16 cellular contexts compared by ENCODE assay signal in genomic region chr10:1440897-1441296, GRCh38.
DNase-seq lines count a peak whose midpoint lies in the region; ATAC-seq and TF ChIP-seq lines count a peak whose summit lies in the region.
"Had no signal": no experiment of that assay in that cellular context is flagged by ENCODE, and none has a peak within 500 bp of the region (broad histone marks: within the 10 kb centered on the region; RNA-seq: fewer than 3 reads in every experiment).

No MANE protein-coding gene starts in this region.

- H2AFZ ChIP-seq in MM.1S (ENCODE audit: low read length) (no peak overlapping the region), OCI-LY7 (ENCODE audit: low read length) (no peak overlapping the region)
- H2AFZ ChIP-seq: GM23248 had no signal

- no peaks in the 10 kb centered on the region for H3K36me3 Mint-ChIP-seq in stimulated activated memory B cell treated with anti-CD40 and anti-IgM and Interleukin-4, amounts not matched to agents 10 μg/mL and 1 μg/mL and 100 μg/mL, for 72 hours
- H3K36me3 Mint-ChIP-seq in Calu3 (ENCODE audit: insufficient read depth, unreplicated experiment): no peaks in the 10 kb centered on the region
- H3K36me3 Mint-ChIP-seq: CD8-positive, alpha-beta T cell had no signal

- POLR2A ChIA-PET in OCI-LY7 (lab: Charles Lee): no interaction called here

- CTCF ChIA-PET in OCI-LY7 (lab: Charles Lee; ENCODE audit: unreplicated experiment) (no interaction called here), Calu3 (lab: Charles Lee) (no interaction called here)

- H3K9me3 ChIP-seq in DOHH2 (ENCODE audit: control insufficient read depth, insufficient read depth, low read length) (peaks cover 4% of the 10 kb centered on the region; the same call in 1 of the 2 replicates), MM.1S (replicated peaks; ENCODE audit: insufficient read depth, low read length) (no peaks in the 10 kb centered on the region), OCI-LY7 (ENCODE audit: low read length) (no peaks in the 10 kb centered on the region)
- H3K9me3 ChIP-seq: BE2C had no signal

- H3K79me2 ChIP-seq in DOHH2 (ENCODE audit: control insufficient read depth, low read length) (no peaks in the 10 kb centered on the region), MM.1S (ENCODE audit: low read length) (no peaks in the 10 kb centered on the region), OCI-LY7 (ENCODE audit: insufficient read depth, low read depth, low read length) (no peaks in the 10 kb centered on the region)

- no peak overlapping the region for H3K27ac ChIP-seq in DOHH2 (ENCODE audit: low read depth, low read length)
- H3K27ac ChIP-seq in MM.1S (ENCODE audit: low read length): no peak overlapping the region
- no peak overlapping the region for H3K27ac ChIP-seq in OCI-LY7 (ENCODE audit: low read depth, low read length, poor library complexity, severe bottlenecking)
- H3K27ac ChIP-seq: C4-2B, GM23248, HL-60 had no signal

- no peaks in the 10 kb centered on the region for H3K36me3 ChIP-seq in DOHH2 (ENCODE audit: control insufficient read depth, low read length)
- H3K36me3 ChIP-seq in MM.1S (replicated peaks; ENCODE audit: insufficient read depth, low read length): no peaks in the 10 kb centered on the region
- H3K36me3 ChIP-seq in OCI-LY7 (ENCODE audit: insufficient read depth, low read length): no peaks in the 10 kb centered on the region
- H3K36me3 ChIP-seq: BE2C had no signal

- H3F3A ChIP-seq in DOHH2 (ENCODE audit: control insufficient read depth, insufficient read depth) (peaks cover 10% of the 10 kb centered on the region), MM.1S (ENCODE audit: insufficient read depth, low read length) (no peaks in the 10 kb centered on the region)

- no peak overlapping the region for H3K27ac Mint-ChIP-seq in stimulated activated memory B cell treated with anti-CD40 and anti-IgM and Interleukin-4, amounts not matched to agents 10 μg/mL and 1 μg/mL and 100 μg/mL, for 72 hours
- H3K27ac Mint-ChIP-seq in Calu3 (ENCODE audit: unreplicated experiment): no peak overlapping the region
- H3K27ac Mint-ChIP-seq: CD8-positive, alpha-beta T cell had no signal

- no peak for TF ChIP-seq CTCF in DOHH2 (IDR thresholded peaks at IDR 0.05; ENCODE audit: low read depth, low read length, poor library complexity, severe bottlenecking)
- TF ChIP-seq CTCF in MM.1S (IDR thresholded peaks at IDR 0.05; ENCODE audit: low read length): no peak
- TF ChIP-seq CTCF in OCI-LY7 (conservative IDR thresholded peaks at IDR 0.05; ENCODE audit: low read length): no peak
- TF ChIP-seq CTCF in Calu3 (IDR thresholded peaks at IDR 0.05; ENCODE audit: unreplicated experiment): no peak

- H3K4me1 Mint-ChIP-seq in stimulated activated memory B cell treated with anti-CD40 and anti-IgM and Interleukin-4, amounts not matched to agents 10 μg/mL and 1 μg/mL and 100 μg/mL, for 72 hours: no peaks in the 10 kb centered on the region
- H3K4me1 Mint-ChIP-seq in Calu3 (ENCODE audit: low read depth, unreplicated experiment): no peaks in the 10 kb centered on the region

- no peak overlapping the region for H3K4me3 Mint-ChIP-seq in stimulated activated memory B cell treated with anti-CD40 and anti-IgM and Interleukin-4, amounts not matched to agents 10 μg/mL and 1 μg/mL and 100 μg/mL, for 72 hours
- no peak overlapping the region for H3K4me3 Mint-ChIP-seq in Calu3 (ENCODE audit: low read depth, unreplicated experiment)
- H3K4me3 Mint-ChIP-seq: CD8-positive, alpha-beta T cell had no signal

- peak overlapping the region; percentile 21 for H3K4me2 ChIP-seq in DOHH2 (ENCODE audit: low read length)
- no peak overlapping the region for H3K4me2 ChIP-seq in MM.1S (ENCODE audit: low read depth, low read length)
- no peak overlapping the region for H3K4me2 ChIP-seq in OCI-LY7 (ENCODE audit: low read length)

- intact Hi-C loops in OCI-LY7 (cut with micrococcal nuclease; ENCODE audit: unreplicated experiment) (no loop called here), Calu3 (cut with micrococcal nuclease; ENCODE audit: unreplicated experiment) (no loop called here)

- ATAC-seq in GM19351 (IDR thresholded peaks at IDR 0.05; ENCODE audit: unreplicated experiment): peak; percentile 67
- ATAC-seq in stimulated activated memory B cell treated with anti-CD40 and anti-IgM and Interleukin-4, amounts not matched to agents 10 μg/mL and 1 μg/mL and 100 μg/mL, for 72 hours: no peak
- ATAC-seq: CD8-positive, alpha-beta T cell; HCT116 had no signal

- no TSS peak for BruUV-seq in OCI-LY7 (replicated peaks; lab: Mats Ljungman, UMichigan)
- BruUV-seq in Calu3 (replicated peaks; lab: Mats Ljungman, UMichigan): no TSS peak

- no peaks in the 10 kb centered on the region for H3K27me3 Mint-ChIP-seq in stimulated activated memory B cell treated with anti-CD40 and anti-IgM and Interleukin-4, amounts not matched to agents 10 μg/mL and 1 μg/mL and 100 μg/mL, for 72 hours
- H3K27me3 Mint-ChIP-seq in Calu3 (ENCODE audit: unreplicated experiment): no peaks in the 10 kb centered on the region

- no peaks in the 10 kb centered on the region for H3K9me3 Mint-ChIP-seq in stimulated activated memory B cell treated with anti-CD40 and anti-IgM and Interleukin-4, amounts not matched to agents 10 μg/mL and 1 μg/mL and 100 μg/mL, for 72 hours
- H3K9me3 Mint-ChIP-seq in Calu3 (ENCODE audit: low read depth, unreplicated experiment): peaks cover 4% of the 10 kb centered on the region
- H3K9me3 Mint-ChIP-seq: CD8-positive, alpha-beta T cell had no signal

- H4K20me1 ChIP-seq in DOHH2 (ENCODE audit: control insufficient read depth, insufficient read depth, low read depth, low read length) (no peaks in the 10 kb centered on the region), MM.1S (ENCODE audit: insufficient read depth, low read length) (no peaks in the 10 kb centered on the region), OCI-LY7 (ENCODE audit: insufficient read depth, low read length) (no peaks in the 10 kb centered on the region)

- DNase-seq in MM.1S: peak; percentile 8
- peak; percentile 43 for DNase-seq in OCI-LY7 (ENCODE audit: low spot score)
- no peak for DNase-seq in Calu3
- no peak for DNase-seq in NCI-H510A treated with DMSO at 0.1 percent for 48 hours (lab: John Stamatoyannopoulos, UW)
- DNase-seq in anterior cingulate cortex (lab: John Stamatoyannopoulos, UW): no peak
- DNase-seq: BE2C; CD8-positive, alpha-beta T cell; COR-L47; EL; GM23248 had no signal

- H3K4me3 ChIP-seq in DOHH2 (ENCODE audit: low read length) (no peak overlapping the region), MM.1S (ENCODE audit: low read length) (no peak overlapping the region), OCI-LY7 (ENCODE audit: low read depth, low read length, poor library complexity, severe bottlenecking) (no peak overlapping the region)
- H3K4me3 ChIP-seq: GM23248 had no signal

- H3K9me2 ChIP-seq in DOHH2 (replicated peaks; ENCODE audit: control insufficient read depth, low read length) (no peaks in the 10 kb centered on the region), MM.1S (replicated peaks; ENCODE audit: insufficient read depth, low read length) (no peaks in the 10 kb centered on the region), OCI-LY7 (ENCODE audit: insufficient read depth, low read length) (no peaks in the 10 kb centered on the region)

- H3K27me3 ChIP-seq in DOHH2 (ENCODE audit: control insufficient read depth, low read length): no peaks in the 10 kb centered on the region
- 0 out of 2 replicates have a peak, but pooled peaks cover 3% of the 10 kb centered on the region for H3K27me3 ChIP-seq in MM.1S (replicated peaks; ENCODE audit: insufficient read depth, low read length)
- H3K27me3 ChIP-seq: BE2C had no signal

- no peak overlapping the region for H3K9ac ChIP-seq in MM.1S (ENCODE audit: low read length)
- H3K9ac ChIP-seq: GM23248 had no signal

- H3K4me1 ChIP-seq in DOHH2 (ENCODE audit: control insufficient read depth, low read length) (peaks cover 23% of the 10 kb centered on the region), MM.1S (ENCODE audit: low read length) (no peaks in the 10 kb centered on the region), OCI-LY7 (ENCODE audit: insufficient read depth, low read length, poor library complexity, severe bottlenecking) (no peaks in the 10 kb centered on the region)
- H3K4me1 ChIP-seq: BE2C had no signal

Comparison
In these comparisons a context has a peak if more than half of its experiments do, and no peak if none do; other contexts are left out.
1. DNase-seq: peak in MM.1S (single experiment) and OCI-LY7 (single experiment); none in Calu3 (single experiment), NCI-H510A treated with DMSO at 0.1 percent for 48 hours (single experiment) and anterior cingulate cortex (0 of 58).